1 cellular context compared by ENCODE assay signal in genomic region chr10:125692932-125693847, GRCh38.
TF ChIP-seq lines count a peak whose summit lies in the region.

No MANE protein-coding gene starts in this region.

TF ChIP-seq in GM23338, 12 proteins besides CTCF, POLR2A, EP300 and RAD21 (continued from another document):
- TF ChIP-seq ETS1 (IDR thresholded peaks at IDR 0.05): no peak
- no peak for TF ChIP-seq ZNF462 (CRISPR knock-in tag; IDR thresholded peaks at IDR 0.05)
- no peak for TF ChIP-seq ZNF331 (CRISPR knock-in tag; IDR thresholded peaks at IDR 0.05; ENCODE audit: low read depth)
- TF ChIP-seq NANOG (IDR thresholded peaks at IDR 0.05; ENCODE audit: borderline replicate concordance): no peak
- TF ChIP-seq, protein P1, sequence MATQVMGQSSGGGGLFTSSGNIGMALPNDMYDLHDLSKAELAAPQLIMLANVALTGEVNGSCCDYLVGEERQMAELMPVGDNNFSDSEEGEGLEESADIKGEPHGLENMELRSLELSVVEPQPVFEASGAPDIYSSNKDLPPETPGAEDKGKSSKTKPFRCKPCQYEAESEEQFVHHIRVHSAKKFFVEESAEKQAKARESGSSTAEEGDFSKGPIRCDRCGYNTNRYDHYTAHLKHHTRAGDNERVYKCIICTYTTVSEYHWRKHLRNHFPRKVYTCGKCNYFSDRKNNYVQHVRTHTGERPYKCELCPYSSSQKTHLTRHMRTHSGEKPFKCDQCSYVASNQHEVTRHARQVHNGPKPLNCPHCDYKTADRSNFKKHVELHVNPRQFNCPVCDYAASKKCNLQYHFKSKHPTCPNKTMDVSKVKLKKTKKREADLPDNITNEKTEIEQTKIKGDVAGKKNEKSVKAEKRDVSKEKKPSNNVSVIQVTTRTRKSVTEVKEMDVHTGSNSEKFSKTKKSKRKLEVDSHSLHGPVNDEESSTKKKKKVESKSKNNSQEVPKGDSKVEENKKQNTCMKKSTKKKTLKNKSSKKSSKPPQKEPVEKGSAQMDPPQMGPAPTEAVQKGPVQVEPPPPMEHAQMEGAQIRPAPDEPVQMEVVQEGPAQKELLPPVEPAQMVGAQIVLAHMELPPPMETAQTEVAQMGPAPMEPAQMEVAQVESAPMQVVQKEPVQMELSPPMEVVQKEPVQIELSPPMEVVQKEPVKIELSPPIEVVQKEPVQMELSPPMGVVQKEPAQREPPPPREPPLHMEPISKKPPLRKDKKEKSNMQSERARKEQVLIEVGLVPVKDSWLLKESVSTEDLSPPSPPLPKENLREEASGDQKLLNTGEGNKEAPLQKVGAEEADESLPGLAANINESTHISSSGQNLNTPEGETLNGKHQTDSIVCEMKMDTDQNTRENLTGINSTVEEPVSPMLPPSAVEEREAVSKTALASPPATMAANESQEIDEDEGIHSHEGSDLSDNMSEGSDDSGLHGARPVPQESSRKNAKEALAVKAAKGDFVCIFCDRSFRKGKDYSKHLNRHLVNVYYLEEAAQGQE (IDR thresholded peaks at IDR 0.05; ENCODE audit: unreplicated experiment): no peak
- no peak for TF ChIP-seq JUNB (IDR thresholded peaks at IDR 0.05; ENCODE audit: unreplicated experiment)
- TF ChIP-seq CREB1 (CRISPR knock-in tag; IDR thresholded peaks at IDR 0.05; ENCODE audit: low read depth): no peak
- no peak for TF ChIP-seq EZH2 (IDR thresholded peaks at IDR 0.05; ENCODE audit: low read depth, unreplicated experiment)
- TF ChIP-seq STAT1 (IDR thresholded peaks at IDR 0.05; ENCODE audit: unreplicated experiment): no peak
- TF ChIP-seq POLR2AphosphoS5 (IDR thresholded peaks at IDR 0.05; ENCODE audit: low read depth): no peak
- TF ChIP-seq EZH2phosphoT487 (IDR thresholded peaks at IDR 0.05; ENCODE audit: unreplicated experiment): no peak
